Comparison of ENCODE assay signal across 20 cellular contexts in the genomic region with DNA sequence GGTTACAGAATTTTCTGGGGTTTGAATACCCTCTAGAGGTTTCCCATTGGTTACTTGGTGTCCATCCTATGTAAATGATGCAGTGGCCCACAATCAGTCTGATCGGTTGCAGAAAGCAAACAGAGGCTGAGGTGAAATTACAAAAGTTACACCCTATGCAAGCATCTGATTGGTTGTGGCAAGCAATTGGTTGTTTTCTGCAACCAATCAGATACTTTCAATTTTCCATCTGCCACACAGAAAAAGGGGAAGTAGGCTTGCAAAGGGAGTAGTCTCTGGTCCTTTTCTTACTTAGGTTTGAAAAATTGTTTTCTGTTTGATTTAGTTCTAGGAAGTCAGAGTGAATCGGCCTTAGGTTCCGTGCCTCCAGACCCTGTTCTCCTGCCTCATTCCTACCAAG.
A peak's percentile ranks its signal among the peaks of the same experiment; 100 is the strongest.
DNase-seq lines count a peak whose midpoint lies in the region; ATAC-seq, FAIRE-seq and TF ChIP-seq lines count a peak whose summit lies in the region.
"Had no signal": no experiment of that assay in that cellular context is flagged by ENCODE, and none has a peak within 500 bp of the region (broad histone marks: within the 10 kb centered on the region; RNA-seq: fewer than 3 reads in every experiment).

No MANE protein-coding gene starts in this region.

- TF ChIP-seq CTCF in OCI-LY7 (conservative IDR thresholded peaks at IDR 0.05; ENCODE audit: low read length): no peak
- TF ChIP-seq CTCF in GM12878 (IDR thresholded peaks at IDR 0.05 in 2 of 3, conservative IDR thresholded peaks at IDR 0.05 in 1 of 3; ENCODE audit: control insufficient read depth in 2 of 3, extremely low read depth in 1 of 3, insufficient read depth in 1 of 3, low read depth in 3 of 3, low read length in 3 of 3): no peak
- no peak for TF ChIP-seq CTCF in mammary epithelial cell (conservative IDR thresholded peaks at IDR 0.05 in 1 of 2, IDR thresholded peaks at IDR 0.05 in 1 of 2; ENCODE audit: extremely low read depth in 1 of 2, insufficient read depth in 1 of 2, low read depth in 1 of 2, low read length in 2 of 2)

- SMC1A ChIA-PET in GM12878 (lab: Charles Lee; ENCODE audit: uncharacterized antibody, unreplicated experiment): no interaction called here

- no peaks in the 10 kb centered on the region for H3K27me3 ChIP-seq in GM12878 (replicated peaks in 1 of 2; ENCODE audit: control insufficient read depth in 2 of 2, insufficient read depth in 2 of 2, low read length in 1 of 2)
- H3K27me3 ChIP-seq in mammary epithelial cell (ENCODE audit: insufficient read depth, low read length): no peaks in the 10 kb centered on the region
- H3K27me3 ChIP-seq: MG63 had no signal

- peaks cover 10% of the 10 kb centered on the region; the same call in 1 of the 2 replicates for H3K9me3 ChIP-seq in OCI-LY7 (ENCODE audit: low read length)
- no peaks in the 10 kb centered on the region; the same call in 2 of the 3 replicates for H3K9me3 ChIP-seq in GM12878 (replicated peaks; ENCODE audit: control insufficient read depth, insufficient read depth, low read length)
- H3K9me3 ChIP-seq in mammary epithelial cell (replicated peaks; ENCODE audit: insufficient read depth, low read length): peaks cover 6% of the 10 kb centered on the region

- RAD21 ChIA-PET in GM12878 (lab: Charles Lee; ENCODE audit: unreplicated experiment): no interaction called here

- H3K4me1 ChIP-seq in OCI-LY7 (ENCODE audit: insufficient read depth, low read length, poor library complexity, severe bottlenecking) (no peaks in the 10 kb centered on the region), GM12878 (ENCODE audit: control insufficient read depth, insufficient read depth, low read length) (no peaks in the 10 kb centered on the region), mammary epithelial cell (ENCODE audit: insufficient read depth, low read length) (no peaks in the 10 kb centered on the region)
- H3K4me1 ChIP-seq: Caco-2 had no signal

- H3K36me3 ChIP-seq in OCI-LY7 (ENCODE audit: insufficient read depth, low read length) (no peaks in the 10 kb centered on the region), GM12878 (ENCODE audit: control insufficient read depth in 2 of 2, insufficient read depth in 2 of 2, low read length in 1 of 2) (no peaks in the 10 kb centered on the region), mammary epithelial cell (ENCODE audit: insufficient read depth, low read length) (no peaks in the 10 kb centered on the region)
- H3K36me3 ChIP-seq: MG63 had no signal

- no peak for TF ChIP-seq EP300 in GM12878 (IDR thresholded peaks at IDR 0.05; ENCODE audit: borderline replicate concordance in 1 of 2, control insufficient read depth in 1 of 2, low read depth in 2 of 2, low read length in 2 of 2)

- H3K27ac ChIP-seq in OCI-LY7 (ENCODE audit: low read depth, low read length, poor library complexity, severe bottlenecking) (no peak overlapping the region), GM12878 (ENCODE audit: control insufficient read depth, insufficient read depth) (no peak overlapping the region), mammary epithelial cell (ENCODE audit: insufficient read depth, low read depth, low read length) (no peak overlapping the region)
- H3K27ac ChIP-seq: RWPE1 had no signal

- H3K4me3 ChIP-seq in OCI-LY7 (ENCODE audit: low read depth, low read length, poor library complexity, severe bottlenecking) (no peak overlapping the region), GM12878 (no peak overlapping the region), mammary epithelial cell (replicated peaks in 1 of 3; ENCODE audit: insufficient read depth in 1 of 3, low read depth in 2 of 3, low read length in 3 of 3) (no peak overlapping the region)
- H3K4me3 ChIP-seq: MG63 had no signal

- WGBS in GM12878 (ENCODE audit: insufficient coverage, insufficient replicate concordance, low lambda C conversion rate, missing lambda C conversion rate): 78% methylated on average over 3 of the region's 3 CpGs
- 100% methylated on average over 3 of the region's 3 CpGs for WGBS in mammary epithelial cell (ENCODE audit: low coverage, missing lambda C conversion rate)

- H3K9ac ChIP-seq in GM12878 (ENCODE audit: control insufficient read depth, insufficient read depth, low read length) (no peak overlapping the region), mammary epithelial cell (ENCODE audit: insufficient read depth, low read length) (no peak overlapping the region)

- intact Hi-C loops in OCI-LY7 (cut with micrococcal nuclease; ENCODE audit: unreplicated experiment): no loop called here
- intact Hi-C loops in GM12878 (cut with micrococcal nuclease; ENCODE audit: unreplicated experiment): no loop called here
- intact Hi-C loops in mammary epithelial cell (cut with micrococcal nuclease): no loop called here

- POLR2A ChIA-PET in OCI-LY7 (lab: Charles Lee) (no interaction called here), GM12878 (lab: Charles Lee) (interaction anchor here (0.6 kb wide), 1 partner anchor 109 kb away, joined by 3 read pairs; no protein-coding TSS in a partner anchor)

- CTCF ChIA-PET in OCI-LY7 (lab: Charles Lee; ENCODE audit: unreplicated experiment) (no interaction called here), GM12878 (lab: Yijun Ruan, JAX) (no interaction called here), mammary epithelial cell (lab: Charles Lee; ENCODE audit: low non-redundant PET) (no interaction called here)

- FAIRE-seq in GM12878 (lab: Jason Lieb, UNC) (no peak), GM12892 (lab: Jason Lieb, UNC) (no peak)
- FAIRE-seq: A204.1, H1, HepG2 had no signal

- H3K4me2 ChIP-seq in OCI-LY7 (ENCODE audit: low read length) (no peak overlapping the region), GM12878 (ENCODE audit: control insufficient read depth, insufficient read depth) (no peak overlapping the region), mammary epithelial cell (ENCODE audit: insufficient read depth, low read depth, low read length) (no peak overlapping the region)

- DNase-seq in EH (ENCODE audit: low read depth) (peak; percentile 3), M059J (ENCODE audit: low read depth) (peak; percentile 5), OCI-LY7 (ENCODE audit: low spot score) (peak; percentile 13), GM12878 (ENCODE audit: low read depth, low spot score) (no peak), mammary epithelial cell (no peak), GM12892 (ENCODE audit: insufficient read length) (no peak), cortex of kidney (lab: John Stamatoyannopoulos, UW) (no peak)
- DNase-seq: Caco-2; CD4-positive, alpha-beta T cell; DMS153; EL; MG63; NCI-H1417 treated with DMSO at 0.1 percent for 48 hours; NCI-H187 treated with DMSO at 0.1 percent for 48 hours; NCI-H345; NCI-H524 treated with DMSO at 0.1 percent for 48 hours had no signal

- no peak for TF ChIP-seq RAD21 in GM12878 (IDR thresholded peaks at IDR 0.05; ENCODE audit: insufficient read depth, low read depth, low read length)

- ATAC-seq in GM12878: no peak
- ATAC-seq: HepG2 had no signal

- in situ Hi-C loops in GM12878 (cut with MboI): no loop called here
- in situ Hi-C loops in mammary epithelial cell (cut with MboI; ENCODE audit: low sequenced_read_pairs in 2 of 2): no loop called here

- no peak for TF ChIP-seq POLR2A in GM12878 (IDR thresholded peaks at IDR 0.05; ENCODE audit: low read depth, low read length)
- TF ChIP-seq POLR2A in GM12892 (IDR thresholded peaks at IDR 0.05; ENCODE audit: low read depth, low read length): no peak

- no peak overlapping the region for H2AFZ ChIP-seq in OCI-LY7 (ENCODE audit: low read length)
- H2AFZ ChIP-seq in GM12878 (ENCODE audit: control insufficient read depth, low read depth, low read length): no peak overlapping the region
- H2AFZ ChIP-seq in mammary epithelial cell (ENCODE audit: low read depth, low read length): no peak overlapping the region

- H3K9me2 ChIP-seq in OCI-LY7 (ENCODE audit: insufficient read depth, low read length): no peaks in the 10 kb centered on the region

- H3K79me2 ChIP-seq in OCI-LY7 (ENCODE audit: insufficient read depth, low read depth, low read length) (no peaks in the 10 kb centered on the region), GM12878 (ENCODE audit: control insufficient read depth, insufficient read depth, low read length) (no peaks in the 10 kb centered on the region), mammary epithelial cell (ENCODE audit: insufficient read depth, low read length) (no peaks in the 10 kb centered on the region)

- no TSS peak for BruUV-seq in OCI-LY7 (replicated peaks; lab: Mats Ljungman, UMichigan)
- no TSS peak for BruUV-seq in GM12878 (replicated peaks; lab: Mats Ljungman, UMichigan)
- no TSS peak for BruUV-seq in mammary epithelial cell (replicated peaks; lab: Mats Ljungman, UMichigan)

- dilution Hi-C loops in mammary epithelial cell (cut with HindIII; ENCODE audit: low sequenced_read_pairs): no loop called here

- H4K20me1 ChIP-seq in OCI-LY7 (ENCODE audit: insufficient read depth, low read length) (no peaks in the 10 kb centered on the region), GM12878 (ENCODE audit: control insufficient read depth, insufficient read depth) (no peaks in the 10 kb centered on the region), mammary epithelial cell (ENCODE audit: insufficient read depth, low read length) (no peaks in the 10 kb centered on the region)

TF ChIP-seq in GM12878, 131 proteins besides CTCF, POLR2A, EP300 and RAD21:
- TF ChIP-seq, protein P1, sequence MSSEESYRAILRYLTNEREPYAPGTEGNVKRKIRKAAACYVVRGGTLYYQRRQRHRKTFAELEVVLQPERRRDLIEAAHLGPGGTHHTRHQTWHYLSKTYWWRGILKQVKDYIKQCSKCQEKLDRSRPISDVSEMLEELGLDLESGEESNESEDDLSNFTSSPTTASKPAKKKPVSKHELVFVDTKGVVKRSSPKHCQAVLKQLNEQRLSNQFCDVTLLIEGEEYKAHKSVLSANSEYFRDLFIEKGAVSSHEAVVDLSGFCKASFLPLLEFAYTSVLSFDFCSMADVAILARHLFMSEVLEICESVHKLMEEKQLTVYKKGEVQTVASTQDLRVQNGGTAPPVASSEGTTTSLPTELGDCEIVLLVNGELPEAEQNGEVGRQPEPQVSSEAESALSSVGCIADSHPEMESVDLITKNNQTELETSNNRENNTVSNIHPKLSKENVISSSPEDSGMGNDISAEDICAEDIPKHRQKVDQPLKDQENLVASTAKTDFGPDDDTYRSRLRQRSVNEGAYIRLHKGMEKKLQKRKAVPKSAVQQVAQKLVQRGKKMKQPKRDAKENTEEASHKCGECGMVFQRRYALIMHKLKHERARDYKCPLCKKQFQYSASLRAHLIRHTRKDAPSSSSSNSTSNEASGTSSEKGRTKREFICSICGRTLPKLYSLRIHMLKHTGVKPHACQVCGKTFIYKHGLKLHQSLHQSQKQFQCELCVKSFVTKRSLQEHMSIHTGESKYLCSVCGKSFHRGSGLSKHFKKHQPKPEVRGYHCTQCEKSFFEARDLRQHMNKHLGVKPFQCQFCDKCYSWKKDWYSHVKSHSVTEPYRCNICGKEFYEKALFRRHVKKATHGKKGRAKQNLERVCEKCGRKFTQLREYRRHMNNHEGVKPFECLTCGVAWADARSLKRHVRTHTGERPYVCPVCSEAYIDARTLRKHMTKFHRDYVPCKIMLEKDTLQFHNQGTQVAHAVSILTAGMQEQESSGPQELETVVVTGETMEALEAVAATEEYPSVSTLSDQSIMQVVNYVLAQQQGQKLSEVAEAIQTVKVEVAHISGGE (CRISPR knock-in tag; IDR thresholded peaks at IDR 0.05): no peak
- TF ChIP-seq SPI1 (IDR thresholded peaks at IDR 0.05; ENCODE audit: borderline replicate concordance, insufficient read depth, low read depth, low read length): peak; percentile 41; the same call in 1 of the 2 replicates

Comparison
In these comparisons a context has a peak if more than half of its experiments do, and no peak if none do; other contexts are left out.
1. DNase-seq: peak in EH (single experiment), M059J (single experiment) and OCI-LY7 (single experiment); none in GM12878 (single experiment), mammary epithelial cell (single experiment), GM12892 (single experiment) and cortex of kidney (single experiment).